In genomic region chr7:139679731-139680594, GRCh38 we compare ENCODE assay signal across 8 cellular contexts.
DNase-seq lines count a peak whose midpoint lies in the region; ATAC-seq and TF ChIP-seq lines count a peak whose summit lies in the region.

No MANE protein-coding gene starts in this region.

- no peak for TF ChIP-seq CTCF in liver (IDR thresholded peaks at IDR 0.05; ENCODE audit: low read depth, low read length, missing input control)

- H3K9me3 ChIP-seq in liver (ENCODE audit: control insufficient read depth in 4 of 4, low read length in 3 of 4) = no peaks in the 10 kb centered on the region

- ATAC-seq in HG02973 (IDR thresholded peaks at IDR 0.05; ENCODE audit: unreplicated experiment) = no peak

- peak overlapping the region; percentile 75 for H3K27ac ChIP-seq in caudate nucleus (ENCODE audit: low read depth, low read length)
- peak overlapping the region; percentile 84 to 85 for H3K27ac ChIP-seq in liver (ENCODE audit: low read depth in 1 of 2, low read length in 2 of 2)
- H3K27ac ChIP-seq in temporal lobe (ENCODE audit: low read depth, low read length) = peak overlapping the region; percentile 79

- 19% methylated on average over 13 of the region's 13 CpGs for WGBS in liver

- H3K36me3 ChIP-seq in liver (ENCODE audit: control insufficient read depth in 4 of 4, insufficient read depth in 3 of 4, low read depth in 1 of 4, low read length in 3 of 4) = no peaks in the 10 kb centered on the region

- H3K4me1 ChIP-seq in liver (ENCODE audit: control insufficient read depth in 4 of 4, insufficient read depth in 4 of 4, low read length in 3 of 4) = peaks cover 28 to 56% (median 48%) of the 10 kb centered on the region in 4 donors

- H3K9ac ChIP-seq in liver (ENCODE audit: low read depth in 1 of 2, low read length in 2 of 2) = peak overlapping the region in 1 of 2 donors; percentile 29

- H3K27me3 Mint-ChIP-seq in T-helper 1 cell treated with Interleukin-12 subunit alpha and Interleukin-12 subunit beta and Interleukin-4 antibody, amounts not matched to agents 30 μg/mL and 1 μg/mL, for 36 hours (ENCODE audit: low read depth) = no peaks in the 10 kb centered on the region

- no peaks in the 10 kb centered on the region for H3K9me3 Mint-ChIP-seq in T-helper 1 cell treated with Interleukin-12 subunit alpha and Interleukin-12 subunit beta and Interleukin-4 antibody, amounts not matched to agents 30 μg/mL and 1 μg/mL, for 36 hours

- H3K27me3 ChIP-seq in liver (ENCODE audit: control insufficient read depth in 4 of 4, insufficient read depth in 4 of 4, low read length in 3 of 4) = no peaks in the 10 kb centered on the region

- TF ChIP-seq RAD21 in liver (IDR thresholded peaks at IDR 0.05) = peak; percentile 36 to 40

- no peak overlapping the region for H3K4me3 ChIP-seq in liver (ENCODE audit: low read depth in 1 of 3, low read length in 3 of 3)

- H3K36me3 Mint-ChIP-seq in T-helper 1 cell treated with Interleukin-12 subunit alpha and Interleukin-12 subunit beta and Interleukin-4 antibody, amounts not matched to agents 30 μg/mL and 1 μg/mL, for 36 hours (ENCODE audit: low read depth) = peaks cover 14% of the 10 kb centered on the region

- H3K4me1 Mint-ChIP-seq in T-helper 1 cell treated with Interleukin-12 subunit alpha and Interleukin-12 subunit beta and Interleukin-4 antibody, amounts not matched to agents 30 μg/mL and 1 μg/mL, for 36 hours (ENCODE audit: low read depth) = peaks cover 49% of the 10 kb centered on the region

- no peak for DNase-seq in T-helper 1 cell
- DNase-seq in caudate nucleus (lab: John Stamatoyannopoulos, UW) = no peak
- DNase-seq in iPS-NIHi7 (ENCODE audit: extremely low spot score) = no peak
- no peak for DNase-seq in stimulated activated CD8-positive, alpha-beta memory T cell treated with anti-CD3 and anti-CD28 coated beads, Interleukin-4, amount 100 ng/mL, for 48 hours

- no peak overlapping the region for H3K4me3 Mint-ChIP-seq in T-helper 1 cell treated with Interleukin-12 subunit alpha and Interleukin-12 subunit beta and Interleukin-4 antibody, amounts not matched to agents 30 μg/mL and 1 μg/mL, for 36 hours

- peak overlapping the region; percentile 89 for H3K27ac Mint-ChIP-seq in T-helper 1 cell treated with Interleukin-12 subunit alpha and Interleukin-12 subunit beta and Interleukin-4 antibody, amounts not matched to agents 30 μg/mL and 1 μg/mL, for 36 hours

TF ChIP-seq in liver, 16 proteins besides CTCF, POLR2A, EP300 and RAD21:
- TF ChIP-seq GABPA (IDR thresholded peaks at IDR 0.05 in 1 of 2, conservative IDR thresholded peaks at IDR 0.05 in 1 of 2) = no peak
- no peak for TF ChIP-seq TAF1 (conservative IDR thresholded peaks at IDR 0.05)
- TF ChIP-seq SP1 (IDR thresholded peaks at IDR 0.05) = peak; percentile 61
- TF ChIP-seq RXRA (IDR thresholded peaks at IDR 0.05) = peak; percentile 91 to 95
- peak; percentile 44 for TF ChIP-seq REST (IDR thresholded peaks at IDR 0.05)
- no peak for TF ChIP-seq FOXA1 (IDR thresholded peaks at IDR 0.05)
- peak; percentile 83 to 85 for TF ChIP-seq HNF4A (conservative IDR thresholded peaks at IDR 0.05)
- peak; percentile 53 for TF ChIP-seq YY1 (IDR thresholded peaks at IDR 0.05)
- peak; percentile 34 for TF ChIP-seq NR2F2 (IDR thresholded peaks at IDR 0.05)
- TF ChIP-seq JUND (IDR thresholded peaks at IDR 0.05) = peak; percentile 35 to 40
- TF ChIP-seq HNF4G (IDR thresholded peaks at IDR 0.05) = peak; percentile 33
- TF ChIP-seq ZBTB33 (IDR thresholded peaks at IDR 0.05) = peak; percentile 68
- peak; percentile 10 for TF ChIP-seq ATF3 (IDR thresholded peaks at IDR 0.05)
- peak; percentile 6 for TF ChIP-seq FOXA2 (IDR thresholded peaks at IDR 0.05)
- peak; percentile 84 for TF ChIP-seq MAX (IDR thresholded peaks at IDR 0.05)
- peak in 1 of 2 donors; percentile 31 for TF ChIP-seq EGR1 (IDR thresholded peaks at IDR 0.05; ENCODE audit: low read depth in 2 of 2)
TF ChIP-seq in liver: peak in this region for 13.
